Comparison of ENCODE assay signal across 1 cellular context in genomic region chr17:74531231-74531761, GRCh38.
A peak's percentile ranks its signal among the peaks of the same experiment; 100 is the strongest.
TF ChIP-seq lines count a peak whose summit lies in the region.

CD300LB (minus strand) TSS chr17:74531475; CDS start chr17:74531350, 125 bp downstream.

TF ChIP-seq in GM12878, 131 proteins besides CTCF, POLR2A, EP300 and RAD21 (continued from another document):
- TF ChIP-seq IKZF1 (conservative IDR thresholded peaks at IDR 0.05) (peak; percentile 60), ZNF622 (IDR thresholded peaks at IDR 0.05) (no peak), MYB (IDR thresholded peaks at IDR 0.05; ENCODE audit: borderline replicate concordance, low read depth, low read length) (no peak)
